1 cellular context compared by ENCODE assay signal in the genomic region with DNA sequence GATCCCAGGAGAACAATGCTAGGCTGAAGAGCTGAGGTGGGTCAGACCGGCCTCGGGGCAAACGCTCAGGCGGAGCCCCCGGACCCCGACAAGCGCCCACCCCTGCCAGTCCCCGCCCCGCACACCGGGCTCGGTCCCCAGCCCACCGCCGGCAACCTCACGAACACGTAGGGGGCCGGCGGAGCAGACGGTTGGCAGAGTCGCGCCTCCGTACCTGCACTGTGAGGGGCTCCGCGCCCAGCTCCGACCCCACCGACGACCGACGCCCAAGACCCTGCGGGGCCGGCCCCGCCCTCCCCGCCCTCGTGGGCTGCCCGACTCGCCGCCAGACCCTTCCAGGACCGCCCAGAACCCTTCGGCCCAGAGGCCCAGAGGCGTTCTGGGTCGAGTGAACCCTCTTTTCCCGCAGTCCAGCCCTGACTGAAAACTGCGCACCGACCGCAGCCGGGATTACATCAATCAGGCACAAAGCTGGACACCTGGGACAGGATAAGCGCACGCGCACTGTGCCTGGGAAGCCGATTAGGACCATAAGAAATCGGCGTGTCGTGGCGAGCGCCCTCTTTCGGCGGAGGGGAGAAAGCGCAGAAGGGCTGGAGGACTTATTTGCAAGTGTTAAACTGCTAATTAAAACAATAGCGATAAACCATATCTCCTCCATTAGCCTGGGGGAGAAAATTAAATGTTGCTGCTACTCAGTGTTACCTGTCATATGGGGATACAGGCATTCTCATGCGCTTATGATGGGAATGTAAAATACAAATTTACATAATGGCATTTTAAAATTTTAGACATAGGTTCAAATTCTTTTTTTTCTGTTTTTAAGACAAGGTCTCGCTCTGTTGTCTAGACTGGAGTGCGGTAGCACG.
A peak's percentile ranks its signal among the peaks of the same experiment; 100 is the strongest.
TF ChIP-seq lines count a peak whose summit lies in the region.

No MANE protein-coding gene starts in this region.

TF ChIP-seq in WTC11, 78 proteins besides CTCF, POLR2A, EP300 and RAD21 (continued from another document):
- no peak for TF ChIP-seq NR1H2 (CRISPR knock-in tag; IDR thresholded peaks at IDR 0.05)
- no peak for TF ChIP-seq SOX15 (CRISPR knock-in tag; IDR thresholded peaks at IDR 0.05)
- TF ChIP-seq SP1 (CRISPR knock-in tag; conservative IDR thresholded peaks at IDR 0.05), result peak; percentile 53
- TF ChIP-seq CREM (CRISPR knock-in tag; IDR thresholded peaks at IDR 0.05), result 0 out of 2 replicates have a peak, but pooled peaks have one; percentile 59
TF ChIP-seq in WTC11: peak in this region for 9.
